8 cellular contexts compared by ENCODE assay signal in genomic region chr10:92590623-92591549, GRCh38. TPM values are rescaled to one million over a fixed set of nuclear protein-coding genes. Genes with fewer than 3 reads are reported as not detected.
DNase-seq lines count a peak whose midpoint lies in the region; ATAC-seq and TF ChIP-seq lines count a peak whose summit lies in the region.

No MANE protein-coding gene starts in this region.

- ATAC-seq in GM19043 (IDR thresholded peaks at IDR 0.05; ENCODE audit: low read depth, unreplicated experiment), result peak; percentile 4
- ATAC-seq in HG03460 (IDR thresholded peaks at IDR 0.05; ENCODE audit: unreplicated experiment), result peak; percentile 11
- ATAC-seq in RWPE2 (ENCODE audit: low read depth), result peak; percentile 13

- peaks cover 51% of the 10 kb centered on the region for H3K36me3 Mint-ChIP-seq in Calu3 (ENCODE audit: insufficient read depth, unreplicated experiment)

- 43% methylated on average over 19 of the region's 19 CpGs for WGBS in liver
- WGBS in testis, 2 donors, result 23 to 24% methylated on average over 19 of the region's 19 CpGs

- H3K27me3 Mint-ChIP-seq in Calu3 (ENCODE audit: unreplicated experiment), result no peaks in the 10 kb centered on the region

- intact Hi-C loops in Calu3 (cut with micrococcal nuclease; ENCODE audit: unreplicated experiment), result no loop called here
- intact Hi-C loops in colonic mucosa (cut with DNase I), result no loop called here
- intact Hi-C loops in testis (cut with DNase I; ENCODE audit: low total_unique reads), result no loop called here

- H3K27ac ChIP-seq in RWPE2 (ENCODE audit: poor library complexity, severe bottlenecking), result peak overlapping the region; percentile 86
- peak overlapping the region; percentile 90 for H3K27ac ChIP-seq in colonic mucosa
- peak overlapping the region; percentile 76 to 85 for H3K27ac ChIP-seq in liver (ENCODE audit: low read depth in 1 of 2, low read length in 2 of 2)
- H3K27ac ChIP-seq in testis, result peak overlapping the region; percentile 86 to 98

- peak overlapping the region; percentile 51 to 53 for H3K9ac ChIP-seq in colonic mucosa (ENCODE audit: low read depth in 2 of 2, low read length in 2 of 2)
- peak overlapping the region; percentile 53 to 76 for H3K9ac ChIP-seq in liver (ENCODE audit: low read depth in 1 of 2, low read length in 2 of 2)

- peak overlapping the region; percentile 97 for H3K4me3 Mint-ChIP-seq in Calu3 (ENCODE audit: low read depth, unreplicated experiment)

- CTCF ChIA-PET in Calu3 (lab: Charles Lee), result interaction anchor here (0.6 to 1.5 kb wide), 4 partner anchors 10 to 408 kb away, joined by 3 to 13 read pairs (median 3); partner anchors contain the start of gene IDE

- H3K36me3 ChIP-seq in RWPE2 (ENCODE audit: low read depth) (peaks cover 3% of the 10 kb centered on the region; the same call in 1 of the 2 replicates), colonic mucosa (no peaks in the 10 kb centered on the region), liver (ENCODE audit: control insufficient read depth in 4 of 4, insufficient read depth in 3 of 4, low read depth in 1 of 4, low read length in 3 of 4) (no peaks in the 10 kb centered on the region), testis (ENCODE audit: low read depth, missing control alignments) (no peaks in the 10 kb centered on the region)

- DNase-seq in Calu3 (peak; percentile 56), RWPE2 (ENCODE audit: low spot score) (no peak), colonic mucosa (peak; percentile 31), testis (peak; percentile 82), ureter (ENCODE audit: low spot score) (no peak)

- H3K4me1 ChIP-seq in RWPE2 (ENCODE audit: insufficient read depth, poor library complexity, severe bottlenecking) (peaks cover 10% of the 10 kb centered on the region), colonic mucosa (no peaks in the 10 kb centered on the region), liver (ENCODE audit: control insufficient read depth in 4 of 4, insufficient read depth in 4 of 4, low read length in 3 of 4) (peaks cover 2 to 21% (median 11%) of the 10 kb centered on the region in 4 donors), testis (no peaks in the 10 kb centered on the region)

- H3K9me3 ChIP-seq in RWPE2 (ENCODE audit: severe bottlenecking) (no peaks in the 10 kb centered on the region), colonic mucosa (no peaks in the 10 kb centered on the region), liver (ENCODE audit: control insufficient read depth in 4 of 4, low read length in 3 of 4) (no peaks in the 10 kb centered on the region), testis (no peaks in the 10 kb centered on the region)

- BruUV-seq in Calu3 (replicated peaks; lab: Mats Ljungman, UMichigan), result TSS peak; percentile 91

- peak overlapping the region; percentile 100 for H3K27ac Mint-ChIP-seq in Calu3 (ENCODE audit: unreplicated experiment)

- peak overlapping the region; percentile 75 for H3K4me3 ChIP-seq in RWPE2 (ENCODE audit: severe bottlenecking)
- peak overlapping the region; percentile 92 for H3K4me3 ChIP-seq in colonic mucosa
- H3K4me3 ChIP-seq in liver (ENCODE audit: low read depth in 1 of 3, low read length in 3 of 3), result peak overlapping the region; percentile 49 to 90 (median 73)
- peak overlapping the region; percentile 69 to 75 for H3K4me3 ChIP-seq in testis

- H3K4me1 Mint-ChIP-seq in Calu3 (ENCODE audit: low read depth, unreplicated experiment), result peaks cover 23% of the 10 kb centered on the region

- H3K27me3 ChIP-seq in RWPE2 (ENCODE audit: insufficient read depth, poor library complexity, severe bottlenecking) (no peaks in the 10 kb centered on the region), colonic mucosa (no peaks in the 10 kb centered on the region), liver (ENCODE audit: control insufficient read depth in 4 of 4, insufficient read depth in 4 of 4, low read length in 3 of 4) (no peaks in the 10 kb centered on the region), testis (no peaks in the 10 kb centered on the region)

- peak; percentile 32 to 37 for TF ChIP-seq RAD21 in liver (IDR thresholded peaks at IDR 0.05)

- TF ChIP-seq POLR2A in testis (IDR thresholded peaks at IDR 0.05), result no peak

- H3K9me3 Mint-ChIP-seq in Calu3 (ENCODE audit: low read depth, unreplicated experiment), result no peaks in the 10 kb centered on the region

- TF ChIP-seq CTCF in Calu3 (IDR thresholded peaks at IDR 0.05; ENCODE audit: unreplicated experiment) (no peak), RWPE2 (IDR thresholded peaks at IDR 0.05; ENCODE audit: poor library complexity, severe bottlenecking) (peak; percentile 27), colonic mucosa (IDR thresholded peaks at IDR 0.05) (no peak), liver (IDR thresholded peaks at IDR 0.05; ENCODE audit: low read depth, low read length, missing input control) (peak; percentile 8), testis (IDR thresholded peaks at IDR 0.05) (peak in 2 of 3 experiments; percentile 23 to 42)

TF ChIP-seq in liver, 16 proteins besides CTCF, POLR2A, EP300 and RAD21:
- TF ChIP-seq YY1 (IDR thresholded peaks at IDR 0.05), result no peak
- no peak for TF ChIP-seq TAF1 (conservative IDR thresholded peaks at IDR 0.05)
- TF ChIP-seq, protein P1, sequence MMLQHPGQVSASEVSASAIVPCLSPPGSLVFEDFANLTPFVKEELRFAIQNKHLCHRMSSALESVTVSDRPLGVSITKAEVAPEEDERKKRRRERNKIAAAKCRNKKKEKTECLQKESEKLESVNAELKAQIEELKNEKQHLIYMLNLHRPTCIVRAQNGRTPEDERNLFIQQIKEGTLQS (IDR thresholded peaks at IDR 0.05), result no peak
- no peak for TF ChIP-seq HNF4G (IDR thresholded peaks at IDR 0.05)
- no peak for TF ChIP-seq SP1 (IDR thresholded peaks at IDR 0.05)
- TF ChIP-seq NR2F2 (IDR thresholded peaks at IDR 0.05), result no peak
- TF ChIP-seq FOXA1 (IDR thresholded peaks at IDR 0.05), result no peak
- no peak for TF ChIP-seq FOXA2 (IDR thresholded peaks at IDR 0.05)
- TF ChIP-seq, protein P2, sequence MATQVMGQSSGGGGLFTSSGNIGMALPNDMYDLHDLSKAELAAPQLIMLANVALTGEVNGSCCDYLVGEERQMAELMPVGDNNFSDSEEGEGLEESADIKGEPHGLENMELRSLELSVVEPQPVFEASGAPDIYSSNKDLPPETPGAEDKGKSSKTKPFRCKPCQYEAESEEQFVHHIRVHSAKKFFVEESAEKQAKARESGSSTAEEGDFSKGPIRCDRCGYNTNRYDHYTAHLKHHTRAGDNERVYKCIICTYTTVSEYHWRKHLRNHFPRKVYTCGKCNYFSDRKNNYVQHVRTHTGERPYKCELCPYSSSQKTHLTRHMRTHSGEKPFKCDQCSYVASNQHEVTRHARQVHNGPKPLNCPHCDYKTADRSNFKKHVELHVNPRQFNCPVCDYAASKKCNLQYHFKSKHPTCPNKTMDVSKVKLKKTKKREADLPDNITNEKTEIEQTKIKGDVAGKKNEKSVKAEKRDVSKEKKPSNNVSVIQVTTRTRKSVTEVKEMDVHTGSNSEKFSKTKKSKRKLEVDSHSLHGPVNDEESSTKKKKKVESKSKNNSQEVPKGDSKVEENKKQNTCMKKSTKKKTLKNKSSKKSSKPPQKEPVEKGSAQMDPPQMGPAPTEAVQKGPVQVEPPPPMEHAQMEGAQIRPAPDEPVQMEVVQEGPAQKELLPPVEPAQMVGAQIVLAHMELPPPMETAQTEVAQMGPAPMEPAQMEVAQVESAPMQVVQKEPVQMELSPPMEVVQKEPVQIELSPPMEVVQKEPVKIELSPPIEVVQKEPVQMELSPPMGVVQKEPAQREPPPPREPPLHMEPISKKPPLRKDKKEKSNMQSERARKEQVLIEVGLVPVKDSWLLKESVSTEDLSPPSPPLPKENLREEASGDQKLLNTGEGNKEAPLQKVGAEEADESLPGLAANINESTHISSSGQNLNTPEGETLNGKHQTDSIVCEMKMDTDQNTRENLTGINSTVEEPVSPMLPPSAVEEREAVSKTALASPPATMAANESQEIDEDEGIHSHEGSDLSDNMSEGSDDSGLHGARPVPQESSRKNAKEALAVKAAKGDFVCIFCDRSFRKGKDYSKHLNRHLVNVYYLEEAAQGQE (IDR thresholded peaks at IDR 0.05), result no peak
- no peak for TF ChIP-seq GABPA (IDR thresholded peaks at IDR 0.05 in 1 of 2, conservative IDR thresholded peaks at IDR 0.05 in 1 of 2)
- no peak for TF ChIP-seq RXRA (IDR thresholded peaks at IDR 0.05)
- TF ChIP-seq HNF4A (conservative IDR thresholded peaks at IDR 0.05), result no peak
- TF ChIP-seq JUND (IDR thresholded peaks at IDR 0.05), result no peak
- TF ChIP-seq, protein P3, sequence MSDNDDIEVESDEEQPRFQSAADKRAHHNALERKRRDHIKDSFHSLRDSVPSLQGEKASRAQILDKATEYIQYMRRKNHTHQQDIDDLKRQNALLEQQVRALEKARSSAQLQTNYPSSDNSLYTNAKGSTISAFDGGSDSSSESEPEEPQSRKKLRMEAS (IDR thresholded peaks at IDR 0.05), result no peak
- TF ChIP-seq, protein P4, sequence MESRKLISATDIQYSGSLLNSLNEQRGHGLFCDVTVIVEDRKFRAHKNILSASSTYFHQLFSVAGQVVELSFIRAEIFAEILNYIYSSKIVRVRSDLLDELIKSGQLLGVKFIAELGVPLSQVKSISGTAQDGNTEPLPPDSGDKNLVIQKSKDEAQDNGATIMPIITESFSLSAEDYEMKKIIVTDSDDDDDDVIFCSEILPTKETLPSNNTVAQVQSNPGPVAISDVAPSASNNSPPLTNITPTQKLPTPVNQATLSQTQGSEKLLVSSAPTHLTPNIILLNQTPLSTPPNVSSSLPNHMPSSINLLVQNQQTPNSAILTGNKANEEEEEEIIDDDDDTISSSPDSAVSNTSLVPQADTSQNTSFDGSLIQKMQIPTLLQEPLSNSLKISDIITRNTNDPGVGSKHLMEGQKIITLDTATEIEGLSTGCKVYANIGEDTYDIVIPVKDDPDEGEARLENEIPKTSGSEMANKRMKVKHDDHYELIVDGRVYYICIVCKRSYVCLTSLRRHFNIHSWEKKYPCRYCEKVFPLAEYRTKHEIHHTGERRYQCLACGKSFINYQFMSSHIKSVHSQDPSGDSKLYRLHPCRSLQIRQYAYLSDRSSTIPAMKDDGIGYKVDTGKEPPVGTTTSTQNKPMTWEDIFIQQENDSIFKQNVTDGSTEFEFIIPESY (IDR thresholded peaks at IDR 0.05), result no peak
- TF ChIP-seq EGR1 (IDR thresholded peaks at IDR 0.05; ENCODE audit: low read depth in 2 of 2), result no peak

RNA-seq across cellular contexts. Expression of gene KIF11, which starts 2.0 kb away (rescaled TPM):
- total RNA-seq in Calu3 (2022) (33.1 and 37.4 TPM in 2 replicates), colonic mucosa (10 to 100 TPM; 10.2 to 31.6 TPM), liver (10 to 100 TPM in 1 of 2 donors, under 1 TPM in 1; 0.25 to 29.2 TPM), testis (10 to 100 TPM; 11.5 to 14.6 TPM), ureter (1.4 TPM)
- polyA plus RNA-seq in liver (under 1 TPM; 0.32 to 0.84 TPM), testis (ENCODE audit: insufficient read depth, low read depth, low replicate concordance) (13.6 TPM)

RNA-seq across cellular contexts. Expression of gene IDE, which starts 17.0 kb away (rescaled TPM):
- total RNA-seq in Calu3 (2022) (30.6 and 31.7 TPM in 2 replicates), colonic mucosa (10 to 100 TPM; 39.0 to 44.8 TPM), liver (10 to 100 TPM; 17.7 to 31.3 TPM), testis (10 to 100 TPM; 28.4 to 31.1 TPM), ureter (55.2 TPM)
- polyA plus RNA-seq in liver (10 to 100 TPM in 1 of 2 donors, 1 to 10 TPM in 1; 9.4 to 12.8 TPM), testis (ENCODE audit: insufficient read depth, low read depth, low replicate concordance) (78.2 TPM)

Comparison
In these comparisons a context has a peak if more than half of its experiments do, and no peak if none do; other contexts are left out.
1. DNase-seq: peak in Calu3 (single experiment), colonic mucosa (single experiment) and testis (single experiment); none in RWPE2 (single experiment) and ureter (single experiment).
2. CTCF ChIP-seq: peak in RWPE2 (single experiment), liver (single experiment) and testis (2 of 3); none in Calu3 (single experiment) and colonic mucosa (single experiment).
3. Peak in every context shown above with its lines, with median percentiles within 50 percentile points of each other: ATAC-seq, H3K27ac ChIP-seq and H3K4me3 ChIP-seq.